29 cellular contexts compared by ENCODE assay signal in genomic region chr22:49454726-49455125, GRCh38.
"Had no signal": no experiment of that assay in that cellular context is flagged by ENCODE, and none has a peak within 500 bp of the region (broad histone marks: within the 10 kb centered on the region; RNA-seq: fewer than 3 reads in every experiment).

No MANE protein-coding gene starts in this region.

- H3K4me1 ChIP-seq: ascending aorta, breast epithelium had no signal

- H3K27me3 ChIP-seq: ascending aorta had no signal

- DNase-seq: activated B cell treated with CpG ODN at 0.5 μM for 24 hours; activated CD4-positive, alpha-beta memory T cell treated with anti-CD3 and anti-CD28 coated beads, Interleukin-2, amount 10 ng/mL, durations not matched to agents 7 days and 5 days; activated CD4-positive, alpha-beta T cell treated with anti-CD3 and anti-CD28 coated beads for 36 hours; activated CD4-positive, alpha-beta T cell treated with anti-CD3 and anti-CD28 coated beads for 48 hours; activated CD4-positive, alpha-beta T cell treated with anti-CD3 and anti-CD28 coated beads, Interleukin-2, amount 10 ng/mL, durations not matched to agents 7 days and 5 days; activated CD4-positive, alpha-beta T cell treated with anti-CD3 and anti-CD28 coated beads, Interleukin-2, amount 50 U/mL, for 48 hours; activated CD4-positive, CD25-positive, alpha-beta regulatory T cell treated with anti-CD3 and anti-CD28 coated beads, Interleukin-2, amount 50 U/mL, for 72 hours; activated CD8-positive, alpha-beta memory T cell treated with anti-CD3 and anti-CD28 coated beads for 24 hours; activated CD8-positive, alpha-beta memory T cell treated with anti-CD3 and anti-CD28 coated beads, Interleukin-2, amount 10 ng/mL, durations not matched to agents 7 days and 5 days; activated CD8-positive, alpha-beta memory T cell treated with anti-CD3 and anti-CD28 coated beads, Interleukin-2, amount 50 U/mL, for 48 hours; activated CD8-positive, alpha-beta T cell treated with anti-CD3 and anti-CD28 coated beads, Interleukin-2, amount 10 ng/mL, durations not matched to agents 7 days and 5 days; activated effector memory CD4-positive, alpha-beta T cell treated with Interleukin-2 at 50 U/mL for 16 hours; activated gamma-delta T cell; activated naive CD4-positive, alpha-beta T cell treated with anti-CD3 and anti-CD28 coated beads, Interleukin-2, amount 10 ng/mL, durations not matched to agents 7 days and 5 days; activated naive CD4-positive, alpha-beta T cell treated with Interleukin-2 at 50 U/mL for 16 hours; activated naive CD8-positive, alpha-beta T cell treated with anti-CD3 and anti-CD28 coated beads, Interleukin-2, amount 10 ng/mL, durations not matched to agents 7 days and 5 days; activated naive CD8-positive, alpha-beta T cell treated with anti-CD3 and anti-CD28 coated beads, Interleukin-2, amount 50 U/mL, for 24 hours; activated T-cell treated with anti-CD3 and anti-CD28 coated beads, Interleukin-2, amount 50 U/mL, for 24 hours; activated T-cell treated with anti-CD3 and anti-CD28 coated beads, Interleukin-2, amount 50 U/mL, for 48 hours; amygdala; anterior cingulate cortex; central memory CD4-positive, alpha-beta T cell; SW 1271; T-helper 1 cell; T-helper 2 cell; T-helper 9 cell had no signal

- H3K36me3 ChIP-seq: ascending aorta, breast epithelium had no signal

- H3K4me3 ChIP-seq: ascending aorta, breast epithelium had no signal

- ATAC-seq: activated CD4-positive, alpha-beta T cell treated with anti-CD3 and anti-CD28 coated beads for 36 hours; activated CD8-positive, alpha-beta memory T cell treated with anti-CD3 and anti-CD28 coated beads, Interleukin-2, amount 10 ng/mL, durations not matched to agents 7 days and 5 days; activated CD8-positive, alpha-beta T cell treated with anti-CD3 and anti-CD28 coated beads, Interleukin-2, amount 10 ng/mL, durations not matched to agents 7 days and 5 days; activated naive CD8-positive, alpha-beta T cell treated with anti-CD3 and anti-CD28 coated beads, Interleukin-2, amount 50 U/mL, for 24 hours had no signal

- H3K27ac ChIP-seq: ascending aorta, breast epithelium, VCaP had no signal

- H3K9me3 ChIP-seq: ascending aorta, breast epithelium had no signal
